ENCODE assay signal across 1 cellular context in the genomic region with DNA sequence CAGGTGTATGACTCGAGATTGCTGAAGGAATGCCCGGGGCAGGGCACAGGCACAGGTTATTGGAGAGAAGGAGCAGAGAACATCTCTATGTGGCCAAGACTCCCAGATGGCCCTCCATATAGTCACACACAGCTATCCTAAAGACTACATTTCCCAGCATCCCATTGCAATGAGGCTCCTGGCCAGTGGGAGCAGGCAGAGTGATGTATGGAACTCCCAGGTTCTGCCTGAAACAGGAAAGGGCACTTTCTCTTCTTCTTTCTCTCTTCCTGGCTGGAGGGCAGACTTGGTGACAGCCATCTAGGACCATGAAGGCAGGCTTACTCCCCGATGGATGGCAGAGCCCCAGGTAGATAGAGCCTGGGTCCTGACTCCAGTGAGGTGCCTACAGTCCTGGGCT.
TF ChIP-seq lines count a peak whose summit lies in the region.

No MANE protein-coding gene starts in this region.

TF ChIP-seq in K562, 482 proteins besides CTCF, POLR2A, EP300 and RAD21 (continued from another document):
- TF ChIP-seq, protein P1, sequence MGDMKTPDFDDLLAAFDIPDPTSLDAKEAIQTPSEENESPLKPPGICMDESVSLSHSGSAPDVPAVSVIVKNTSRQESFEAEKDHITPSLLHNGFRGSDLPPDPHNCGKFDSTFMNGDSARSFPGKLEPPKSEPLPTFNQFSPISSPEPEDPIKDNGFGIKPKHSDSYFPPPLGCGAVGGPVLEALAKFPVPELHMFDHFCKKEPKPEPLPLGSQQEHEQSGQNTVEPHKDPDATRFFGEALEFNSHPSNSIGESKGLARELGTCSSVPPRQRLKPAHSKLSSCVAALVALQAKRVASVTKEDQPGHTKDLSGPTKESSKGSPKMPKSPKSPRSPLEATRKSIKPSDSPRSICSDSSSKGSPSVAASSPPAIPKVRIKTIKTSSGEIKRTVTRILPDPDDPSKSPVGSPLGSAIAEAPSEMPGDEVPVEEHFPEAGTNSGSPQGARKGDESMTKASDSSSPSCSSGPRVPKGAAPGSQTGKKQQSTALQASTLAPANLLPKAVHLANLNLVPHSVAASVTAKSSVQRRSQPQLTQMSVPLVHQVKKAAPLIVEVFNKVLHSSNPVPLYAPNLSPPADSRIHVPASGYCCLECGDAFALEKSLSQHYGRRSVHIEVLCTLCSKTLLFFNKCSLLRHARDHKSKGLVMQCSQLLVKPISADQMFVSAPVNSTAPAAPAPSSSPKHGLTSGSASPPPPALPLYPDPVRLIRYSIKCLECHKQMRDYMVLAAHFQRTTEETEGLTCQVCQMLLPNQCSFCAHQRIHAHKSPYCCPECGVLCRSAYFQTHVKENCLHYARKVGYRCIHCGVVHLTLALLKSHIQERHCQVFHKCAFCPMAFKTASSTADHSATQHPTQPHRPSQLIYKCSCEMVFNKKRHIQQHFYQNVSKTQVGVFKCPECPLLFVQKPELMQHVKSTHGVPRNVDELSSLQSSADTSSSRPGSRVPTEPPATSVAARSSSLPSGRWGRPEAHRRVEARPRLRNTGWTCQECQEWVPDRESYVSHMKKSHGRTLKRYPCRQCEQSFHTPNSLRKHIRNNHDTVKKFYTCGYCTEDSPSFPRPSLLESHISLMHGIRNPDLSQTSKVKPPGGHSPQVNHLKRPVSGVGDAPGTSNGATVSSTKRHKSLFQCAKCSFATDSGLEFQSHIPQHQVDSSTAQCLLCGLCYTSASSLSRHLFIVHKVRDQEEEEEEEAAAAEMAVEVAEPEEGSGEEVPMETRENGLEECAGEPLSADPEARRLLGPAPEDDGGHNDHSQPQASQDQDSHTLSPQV (IDR thresholded peaks at IDR 0.05): no peak
- TF ChIP-seq, protein P2, sequence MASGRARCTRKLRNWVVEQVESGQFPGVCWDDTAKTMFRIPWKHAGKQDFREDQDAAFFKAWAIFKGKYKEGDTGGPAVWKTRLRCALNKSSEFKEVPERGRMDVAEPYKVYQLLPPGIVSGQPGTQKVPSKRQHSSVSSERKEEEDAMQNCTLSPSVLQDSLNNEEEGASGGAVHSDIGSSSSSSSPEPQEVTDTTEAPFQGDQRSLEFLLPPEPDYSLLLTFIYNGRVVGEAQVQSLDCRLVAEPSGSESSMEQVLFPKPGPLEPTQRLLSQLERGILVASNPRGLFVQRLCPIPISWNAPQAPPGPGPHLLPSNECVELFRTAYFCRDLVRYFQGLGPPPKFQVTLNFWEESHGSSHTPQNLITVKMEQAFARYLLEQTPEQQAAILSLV (tag; IDR thresholded peaks at IDR 0.05): no peak
- TF ChIP-seq ARHGAP35 (IDR thresholded peaks at IDR 0.05; ENCODE audit: partially characterized antibody) (no peak), TAF1 (IDR thresholded peaks at IDR 0.05; ENCODE audit: control insufficient read depth, extremely low read depth, insufficient read depth, low read length, severe bottlenecking) (no peak), ZNF23 (CRISPR knock-in tag; IDR thresholded peaks at IDR 0.05) (no peak), POLR3A (IDR thresholded peaks at IDR 0.05; ENCODE audit: borderline replicate concordance, extremely low read depth, insufficient read depth, insufficient read length) (no peak), MXI1 (IDR thresholded peaks at IDR 0.05; ENCODE audit: low read depth, low read length) (no peak), ELF2 (CRISPR knock-in tag; IDR thresholded peaks at IDR 0.05) (no peak), NONO (IDR thresholded peaks at IDR 0.05; ENCODE audit: low read depth in 2 of 2, low read length in 1 of 2) (no peak), RBM22 (IDR thresholded peaks at IDR 0.05; ENCODE audit: low read depth, low read length, poor library complexity, severe bottlenecking) (no peak), BRD4 (IDR thresholded peaks at IDR 0.05) (no peak), FOXM1 (IDR thresholded peaks at IDR 0.05; ENCODE audit: low read depth) (no peak), FOXM1 (CRISPR knock-in tag; IDR thresholded peaks at IDR 0.05; ENCODE audit: low read depth) (no peak), NFIC (IDR thresholded peaks at IDR 0.05) (no peak), NEUROD1 (IDR thresholded peaks at IDR 0.05; ENCODE audit: borderline replicate concordance, low read depth, low read length, partially characterized antibody) (no peak), HNRNPL (IDR thresholded peaks at IDR 0.05; ENCODE audit: low read depth, low read length) (no peak), U2AF2 (optimal IDR thresholded peaks at IDR 0.05; ENCODE audit: low read depth, low read length) (no peak), KLF1 (tag; IDR thresholded peaks at IDR 0.05) (no peak), KLF10 (CRISPR knock-in tag; IDR thresholded peaks at IDR 0.05) (no peak), HCFC1 (IDR thresholded peaks at IDR 0.05; ENCODE audit: low read depth, low read length) (peak; percentile 83), YY1 (IDR thresholded peaks at IDR 0.05; ENCODE audit: borderline replicate concordance in 1 of 3, control insufficient read depth in 1 of 3, extremely low read depth in 1 of 3, insufficient read depth in 3 of 3, insufficient read length in 1 of 3, insufficient replicate concordance in 2 of 3, low read depth in 1 of 3, low read length in 2 of 3) (peak in 1 of 3 experiments; percentile 66), BHLHE40 (IDR thresholded peaks at IDR 0.05; ENCODE audit: low read length) (no peak), ZNF165 (CRISPR knock-in tag; IDR thresholded peaks at IDR 0.05; ENCODE audit: borderline replicate concordance) (no peak), ZFP1 (CRISPR knock-in tag; IDR thresholded peaks at IDR 0.05) (no peak), SIX5 (IDR thresholded peaks at IDR 0.05; ENCODE audit: borderline replicate concordance in 1 of 2, insufficient read depth in 1 of 2, low read depth in 1 of 2, low read length in 2 of 2) (peak; percentile 55 to 58; a peak in 3 of 4 replicates), CREB1 (IDR thresholded peaks at IDR 0.05) (no peak), CREB1 (CRISPR knock-in tag; IDR thresholded peaks at IDR 0.05) (no peak), KAT2B (IDR thresholded peaks at IDR 0.05; ENCODE audit: low read depth, low read length) (no peak), PHF8 (IDR thresholded peaks at IDR 0.05; ENCODE audit: borderline replicate concordance, low read length) (no peak), EWSR1 (IDR thresholded peaks at IDR 0.05; ENCODE audit: borderline replicate concordance, low read depth, partially characterized antibody) (no peak)
- TF ChIP-seq, protein P3, sequence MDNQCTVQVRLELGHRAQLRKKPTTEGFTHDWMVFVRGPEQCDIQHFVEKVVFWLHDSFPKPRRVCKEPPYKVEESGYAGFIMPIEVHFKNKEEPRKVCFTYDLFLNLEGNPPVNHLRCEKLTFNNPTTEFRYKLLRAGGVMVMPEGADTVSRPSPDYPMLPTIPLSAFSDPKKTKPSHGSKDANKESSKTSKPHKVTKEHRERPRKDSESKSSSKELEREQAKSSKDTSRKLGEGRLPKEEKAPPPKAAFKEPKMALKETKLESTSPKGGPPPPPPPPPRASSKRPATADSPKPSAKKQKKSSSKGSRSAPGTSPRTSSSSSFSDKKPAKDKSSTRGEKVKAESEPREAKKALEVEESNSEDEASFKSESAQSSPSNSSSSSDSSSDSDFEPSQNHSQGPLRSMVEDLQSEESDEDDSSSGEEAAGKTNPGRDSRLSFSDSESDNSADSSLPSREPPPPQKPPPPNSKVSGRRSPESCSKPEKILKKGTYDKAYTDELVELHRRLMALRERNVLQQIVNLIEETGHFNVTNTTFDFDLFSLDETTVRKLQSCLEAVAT (IDR thresholded peaks at IDR 0.05): no peak
- TF ChIP-seq, protein P4, sequence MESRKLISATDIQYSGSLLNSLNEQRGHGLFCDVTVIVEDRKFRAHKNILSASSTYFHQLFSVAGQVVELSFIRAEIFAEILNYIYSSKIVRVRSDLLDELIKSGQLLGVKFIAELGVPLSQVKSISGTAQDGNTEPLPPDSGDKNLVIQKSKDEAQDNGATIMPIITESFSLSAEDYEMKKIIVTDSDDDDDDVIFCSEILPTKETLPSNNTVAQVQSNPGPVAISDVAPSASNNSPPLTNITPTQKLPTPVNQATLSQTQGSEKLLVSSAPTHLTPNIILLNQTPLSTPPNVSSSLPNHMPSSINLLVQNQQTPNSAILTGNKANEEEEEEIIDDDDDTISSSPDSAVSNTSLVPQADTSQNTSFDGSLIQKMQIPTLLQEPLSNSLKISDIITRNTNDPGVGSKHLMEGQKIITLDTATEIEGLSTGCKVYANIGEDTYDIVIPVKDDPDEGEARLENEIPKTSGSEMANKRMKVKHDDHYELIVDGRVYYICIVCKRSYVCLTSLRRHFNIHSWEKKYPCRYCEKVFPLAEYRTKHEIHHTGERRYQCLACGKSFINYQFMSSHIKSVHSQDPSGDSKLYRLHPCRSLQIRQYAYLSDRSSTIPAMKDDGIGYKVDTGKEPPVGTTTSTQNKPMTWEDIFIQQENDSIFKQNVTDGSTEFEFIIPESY (CRISPR knock-in tag; IDR thresholded peaks at IDR 0.05): no peak
- TF ChIP-seq, protein P5, sequence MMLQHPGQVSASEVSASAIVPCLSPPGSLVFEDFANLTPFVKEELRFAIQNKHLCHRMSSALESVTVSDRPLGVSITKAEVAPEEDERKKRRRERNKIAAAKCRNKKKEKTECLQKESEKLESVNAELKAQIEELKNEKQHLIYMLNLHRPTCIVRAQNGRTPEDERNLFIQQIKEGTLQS (IDR thresholded peaks at IDR 0.05): no peak
- TF ChIP-seq, protein P5 (CRISPR knock-in tag; conservative IDR thresholded peaks at IDR 0.05): no peak
- TF ChIP-seq, protein P6, sequence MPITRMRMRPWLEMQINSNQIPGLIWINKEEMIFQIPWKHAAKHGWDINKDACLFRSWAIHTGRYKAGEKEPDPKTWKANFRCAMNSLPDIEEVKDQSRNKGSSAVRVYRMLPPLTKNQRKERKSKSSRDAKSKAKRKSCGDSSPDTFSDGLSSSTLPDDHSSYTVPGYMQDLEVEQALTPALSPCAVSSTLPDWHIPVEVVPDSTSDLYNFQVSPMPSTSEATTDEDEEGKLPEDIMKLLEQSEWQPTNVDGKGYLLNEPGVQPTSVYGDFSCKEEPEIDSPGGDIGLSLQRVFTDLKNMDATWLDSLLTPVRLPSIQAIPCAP (CRISPR knock-in tag; IDR thresholded peaks at IDR 0.05; ENCODE audit: borderline replicate concordance): no peak
- TF ChIP-seq, protein P7, sequence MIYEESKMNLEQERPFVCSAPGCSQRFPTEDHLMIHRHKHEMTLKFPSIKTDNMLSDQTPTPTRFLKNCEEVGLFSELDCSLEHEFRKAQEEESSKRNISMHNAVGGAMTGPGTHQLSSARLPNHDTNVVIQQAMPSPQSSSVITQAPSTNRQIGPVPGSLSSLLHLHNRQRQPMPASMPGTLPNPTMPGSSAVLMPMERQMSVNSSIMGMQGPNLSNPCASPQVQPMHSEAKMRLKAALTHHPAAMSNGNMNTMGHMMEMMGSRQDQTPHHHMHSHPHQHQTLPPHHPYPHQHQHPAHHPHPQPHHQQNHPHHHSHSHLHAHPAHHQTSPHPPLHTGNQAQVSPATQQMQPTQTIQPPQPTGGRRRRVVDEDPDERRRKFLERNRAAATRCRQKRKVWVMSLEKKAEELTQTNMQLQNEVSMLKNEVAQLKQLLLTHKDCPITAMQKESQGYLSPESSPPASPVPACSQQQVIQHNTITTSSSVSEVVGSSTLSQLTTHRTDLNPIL (CRISPR knock-in tag; IDR thresholded peaks at IDR 0.05): no peak
